1 cellular context compared by ENCODE assay signal in the genomic region with DNA sequence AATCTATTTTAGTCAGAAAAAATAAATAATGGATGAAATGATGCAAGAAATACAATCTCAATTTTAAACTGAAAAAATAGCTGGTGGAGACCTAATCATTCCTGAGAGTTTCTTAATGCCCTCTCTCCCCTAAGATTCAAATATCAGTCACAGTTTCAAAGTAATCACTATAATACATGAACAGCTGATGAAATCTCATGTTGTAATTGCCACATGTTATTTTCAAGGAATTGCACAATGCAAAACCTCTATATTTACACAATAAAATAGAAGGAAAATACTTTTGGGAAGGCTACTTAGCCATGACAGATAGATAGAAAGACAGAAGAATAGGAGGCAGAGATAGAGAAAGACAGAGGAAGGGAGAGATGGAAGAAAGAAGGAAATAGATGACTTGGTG.
TF ChIP-seq lines count a peak whose summit lies in the region.

No MANE protein-coding gene starts in this region.

TF ChIP-seq in IMR-90, 13 proteins besides CTCF, POLR2A, EP300 and RAD21:
- TF ChIP-seq MXI1 (IDR thresholded peaks at IDR 0.05; ENCODE audit: borderline replicate concordance, low read depth, low read length) (no peak), CEBPB (IDR thresholded peaks at IDR 0.05; ENCODE audit: low read depth, low read length) (peak; percentile 60)
